Comparison of ENCODE assay signal across 1 cellular context in genomic region chr7:32891800-32892520, GRCh38.
TF ChIP-seq lines count a peak whose summit lies in the region.

No MANE protein-coding gene starts in this region.

TF ChIP-seq in HepG2, 621 proteins besides CTCF, POLR2A, EP300 and RAD21 (continued from another document and continues in another):
- no peak for TF ChIP-seq MTERF4 (CRISPR knock-in tag; IDR thresholded peaks at IDR 0.05)
- TF ChIP-seq TFDP2 (CRISPR knock-in tag; IDR thresholded peaks at IDR 0.05): peak; percentile 84
- TF ChIP-seq SP4 (CRISPR knock-in tag; IDR thresholded peaks at IDR 0.05): no peak
- no peak for TF ChIP-seq ZNF335 (CRISPR knock-in tag; IDR thresholded peaks at IDR 0.05)
- TF ChIP-seq NCOR1 (IDR thresholded peaks at IDR 0.05; ENCODE audit: borderline replicate concordance, low read length): no peak; the same call in 1 of the 2 replicates
- TF ChIP-seq ZNF574 (CRISPR knock-in tag; IDR thresholded peaks at IDR 0.05): peak; percentile 77
- peak; percentile 89 for TF ChIP-seq POLR2G (IDR thresholded peaks at IDR 0.05; ENCODE audit: low read depth, low read length)
- 0 out of 2 replicates have a peak, but pooled peaks have one; percentile 38 for TF ChIP-seq HNF4A (CRISPR knock-in tag; IDR thresholded peaks at IDR 0.05)
- TF ChIP-seq ZNF567 (CRISPR knock-in tag; IDR thresholded peaks at IDR 0.05; ENCODE audit: borderline replicate concordance): no peak
- no peak for TF ChIP-seq CSRNP2 (CRISPR knock-in tag; conservative IDR thresholded peaks at IDR 0.05; ENCODE audit: low read depth)
- TF ChIP-seq SCMH1 (CRISPR knock-in tag; IDR thresholded peaks at IDR 0.05; ENCODE audit: borderline replicate concordance): no peak
- no peak for TF ChIP-seq MAFF (IDR thresholded peaks at IDR 0.05; ENCODE audit: low read depth, low read length)
- peak; percentile 70; the same call in 1 of the 2 replicates for TF ChIP-seq ZBTB26 (CRISPR knock-in tag; IDR thresholded peaks at IDR 0.05; ENCODE audit: borderline replicate concordance)
- peak; percentile 72; the same call in 1 of the 2 replicates for TF ChIP-seq SOX5 (CRISPR knock-in tag; IDR thresholded peaks at IDR 0.05; ENCODE audit: borderline replicate concordance)
- peak; percentile 13; the same call in 1 of the 2 replicates for TF ChIP-seq NCOA2 (CRISPR knock-in tag; IDR thresholded peaks at IDR 0.05)
- no peak for TF ChIP-seq ZNF850 (CRISPR knock-in tag; conservative IDR thresholded peaks at IDR 0.05)
- TF ChIP-seq ZBTB10 (CRISPR knock-in tag; IDR thresholded peaks at IDR 0.05; ENCODE audit: borderline replicate concordance): peak; percentile 82
- TF ChIP-seq AHDC1 (CRISPR knock-in tag; IDR thresholded peaks at IDR 0.05; ENCODE audit: borderline replicate concordance): peak; percentile 37; the same call in 1 of the 2 replicates
- TF ChIP-seq ZNF883 (CRISPR knock-in tag; IDR thresholded peaks at IDR 0.05; ENCODE audit: not compliant biosample characterization): peak; percentile 72
- no peak for TF ChIP-seq MLXIP (CRISPR knock-in tag; IDR thresholded peaks at IDR 0.05; ENCODE audit: borderline replicate concordance)
- no peak for TF ChIP-seq ZIK1 (CRISPR knock-in tag; IDR thresholded peaks at IDR 0.05; ENCODE audit: borderline replicate concordance, low read depth)
- no peak for TF ChIP-seq KLF15 (CRISPR knock-in tag; IDR thresholded peaks at IDR 0.05; ENCODE audit: borderline replicate concordance)
- TF ChIP-seq RBM39 (IDR thresholded peaks at IDR 0.05; ENCODE audit: low read depth, low read length, poor library complexity, severe bottlenecking): no peak
- TF ChIP-seq ZNF746 (CRISPR knock-in tag; IDR thresholded peaks at IDR 0.05): peak; percentile 66
- TF ChIP-seq SAP130 (CRISPR knock-in tag; IDR thresholded peaks at IDR 0.05; ENCODE audit: low read depth): peak; percentile 56
- no peak for TF ChIP-seq ZC3H13 (CRISPR knock-in tag; IDR thresholded peaks at IDR 0.05)
- 0 out of 2 replicates have a peak, but pooled peaks have one; percentile 65 for TF ChIP-seq ZNF280D (CRISPR knock-in tag; IDR thresholded peaks at IDR 0.05)
- TF ChIP-seq SRF (IDR thresholded peaks at IDR 0.05; ENCODE audit: low read depth, low read length): peak; percentile 35; the same call in 1 of the 2 replicates
- no peak for TF ChIP-seq SYNCRIP (IDR thresholded peaks at IDR 0.05; ENCODE audit: insufficient read depth, low read depth, low read length)
- TF ChIP-seq ZC3H4 (CRISPR knock-in tag; IDR thresholded peaks at IDR 0.05; ENCODE audit: borderline replicate concordance): no peak
- TF ChIP-seq MAZ (IDR thresholded peaks at IDR 0.05; ENCODE audit: borderline replicate concordance, low read depth, low read length): peak; percentile 90; the same call in 1 of the 2 replicates
- TF ChIP-seq MAZ (CRISPR knock-in tag; IDR thresholded peaks at IDR 0.05; ENCODE audit: low read depth): peak; percentile 24
